8 cellular contexts compared by ENCODE assay signal in genomic region chr14:95431199-95432145, GRCh38.
A peak's percentile ranks its signal among the peaks of the same experiment; 100 is the strongest.
DNase-seq lines count a peak whose midpoint lies in the region; ATAC-seq, FAIRE-seq and TF ChIP-seq lines count a peak whose summit lies in the region.

No MANE protein-coding gene starts in this region.

- ATAC-seq in HG03139 (IDR thresholded peaks at IDR 0.05; ENCODE audit: unreplicated experiment) (no peak), GM21723 (IDR thresholded peaks at IDR 0.05; ENCODE audit: unreplicated experiment) (no peak)

- H3K9me3 ChIP-seq in SK-N-MC (ENCODE audit: low read depth, low read length) = no peaks in the 10 kb centered on the region
- no peaks in the 10 kb centered on the region for H3K9me3 ChIP-seq in small intestine (ENCODE audit: control insufficient read depth, low read depth)

- TF ChIP-seq POLR2A in GM12891 (IDR thresholded peaks at IDR 0.05; ENCODE audit: low read depth, low read length) = no peak

- TF ChIP-seq CTCF in AG09319 (IDR thresholded peaks at IDR 0.05; ENCODE audit: low read depth, low read length) = peak; percentile 37

- H3K4me3 ChIP-seq in SK-N-MC = no peak overlapping the region
- H3K4me3 ChIP-seq in small intestine (ENCODE audit: low read depth in 1 of 2, low read length in 2 of 2) = no peak overlapping the region

- 72 to 76% (median 75%) methylated on average over 17 of the region's 17 CpGs for WGBS in small intestine, 3 donors

- DNase-seq in AG09319 (ENCODE audit: extremely low read depth, low read depth) (no peak), GM12891 (ENCODE audit: insufficient read length, low spot score) (no peak), SK-N-MC (ENCODE audit: low read depth, low spot score) (peak; percentile 40), glomerular visceral epithelial cell (ENCODE audit: extremely low spot score) (peak; percentile 8), small intestine (peak; percentile 35), AG08395 (ENCODE audit: low spot score) (no peak)

- H3K9ac ChIP-seq in SK-N-MC (ENCODE audit: insufficient read length) = peak overlapping the region; percentile 45

- peaks cover 18% of the 10 kb centered on the region for H3K36me3 ChIP-seq in SK-N-MC (ENCODE audit: insufficient read depth, low read length)
- H3K36me3 ChIP-seq in small intestine (ENCODE audit: control insufficient read depth in 2 of 2, insufficient read depth in 2 of 2, low read length in 2 of 2) = no peaks in the 10 kb centered on the region

- H3K4me1 ChIP-seq in small intestine (ENCODE audit: control insufficient read depth in 2 of 2, insufficient read depth in 1 of 2, low read depth in 1 of 2, low read length in 1 of 2) = no peaks in the 10 kb centered on the region

- no peaks in the 10 kb centered on the region for H3K27me3 ChIP-seq in small intestine (ENCODE audit: control insufficient read depth in 2 of 2, insufficient read depth in 2 of 2, low read length in 2 of 2)

- FAIRE-seq in GM12891 (lab: Jason Lieb, UNC) (peak; percentile 28), small intestine (lab: Jason Lieb, UNC) (no peak)

- H3K27ac ChIP-seq in SK-N-MC = peak overlapping the region; percentile 80
- no peak overlapping the region for H3K27ac ChIP-seq in small intestine (ENCODE audit: low read depth in 1 of 2, low read length in 1 of 2)

TF ChIP-seq in GM12891, 5 proteins besides CTCF, POLR2A, EP300 and RAD21:
- TF ChIP-seq POU2F2 (IDR thresholded peaks at IDR 0.05; ENCODE audit: low read depth, low read length) (no peak), SPI1 (IDR thresholded peaks at IDR 0.05; ENCODE audit: low read depth, low read length) (no peak), PAX5 (IDR thresholded peaks at IDR 0.05; ENCODE audit: insufficient read depth, low read length, severe bottlenecking) (no peak), POLR2AphosphoS5 (IDR thresholded peaks at IDR 0.05; ENCODE audit: low read depth, low read length) (no peak), TAF1 (IDR thresholded peaks at IDR 0.05; ENCODE audit: low read depth, low read length) (no peak)

Comparison
In these comparisons a context has a peak if more than half of its experiments do, and no peak if none do; other contexts are left out.
1. DNase-seq: peak in SK-N-MC (single experiment), glomerular visceral epithelial cell (single experiment) and small intestine (single experiment); none in AG09319 (single experiment), GM12891 (single experiment) and AG08395 (single experiment).